In genomic region chr14:20632831-20633771, GRCh38 we compare ENCODE assay signal across 8 cellular contexts. TPM values are rescaled to one million over a fixed set of nuclear protein-coding genes. Genes with fewer than 3 reads are reported as not detected.
DNase-seq lines count a peak whose midpoint lies in the region; ATAC-seq lines count a peak whose summit lies in the region.

No MANE protein-coding gene starts in this region.

- no peak overlapping the region for H2AK5ac ChIP-seq in mesendoderm (ENCODE audit: low read length)

- H3K4me3 Mint-ChIP-seq in stimulated activated memory B cell treated with anti-CD40 and anti-IgM and Interleukin-4, amounts not matched to agents 10 μg/mL and 1 μg/mL and 100 μg/mL, for 72 hours = peak overlapping the region; percentile 67

- H3K4me1 Mint-ChIP-seq in stimulated activated memory B cell treated with anti-CD40 and anti-IgM and Interleukin-4, amounts not matched to agents 10 μg/mL and 1 μg/mL and 100 μg/mL, for 72 hours = peaks cover 36% of the 10 kb centered on the region

- peak overlapping the region; percentile 37 for H3K4ac ChIP-seq in mesendoderm (ENCODE audit: low read depth, low read length)

- H2BK5ac ChIP-seq in mesendoderm (ENCODE audit: low read length) = no peak overlapping the region

- H3K4me1 ChIP-seq in mesendoderm (ENCODE audit: control insufficient read depth, low read depth, low read length) = peaks cover 2% of the 10 kb centered on the region

- no peak overlapping the region for H4K8ac ChIP-seq in mesendoderm (ENCODE audit: low read depth, low read length)

- DNase-seq in NCI-H2227 treated with DMSO at 0.1 percent for 48 hours (lab: John Stamatoyannopoulos, UW) (peak; percentile 36), mesendoderm (peak; percentile 99), NCI-H128 (lab: John Stamatoyannopoulos, UW; ENCODE audit: unreplicated experiment) (no peak)
- peak; percentile 52 to 54 for DNase-seq in activated CD4-positive, alpha-beta T cell treated with anti-CD3 and anti-CD28 coated beads for 24 hours (ENCODE audit: low read depth in 2 of 2)
- peak; percentile 37 for DNase-seq in effector CD8-positive, alpha-beta T cell (lab: John Stamatoyannopoulos, UW)

- H3K27me3 ChIP-seq in mesendoderm (ENCODE audit: insufficient read depth, low read length, poor library complexity) = no peaks in the 10 kb centered on the region

- peaks cover 53% of the 10 kb centered on the region for H3K27me3 Mint-ChIP-seq in stimulated activated memory B cell treated with anti-CD40 and anti-IgM and Interleukin-4, amounts not matched to agents 10 μg/mL and 1 μg/mL and 100 μg/mL, for 72 hours

- no peaks in the 10 kb centered on the region for H3K36me3 ChIP-seq in mesendoderm (ENCODE audit: control insufficient read depth, insufficient read depth, low read length)

- H3K79me2 ChIP-seq in mesendoderm (ENCODE audit: control insufficient read depth, insufficient read depth, low read length) = no peaks in the 10 kb centered on the region

- H3K9me3 Mint-ChIP-seq in stimulated activated memory B cell treated with anti-CD40 and anti-IgM and Interleukin-4, amounts not matched to agents 10 μg/mL and 1 μg/mL and 100 μg/mL, for 72 hours = no peaks in the 10 kb centered on the region

- H4K5ac ChIP-seq in mesendoderm (ENCODE audit: low read length) = no peak overlapping the region

- ATAC-seq in GM18502 (IDR thresholded peaks at IDR 0.05; ENCODE audit: poor library complexity, unreplicated experiment) (peak; percentile 71), HG02938 (IDR thresholded peaks at IDR 0.05; ENCODE audit: unreplicated experiment) (peak; percentile 71)
- peak; percentile 73 for ATAC-seq in stimulated activated memory B cell treated with anti-CD40 and anti-IgM and Interleukin-4, amounts not matched to agents 10 μg/mL and 1 μg/mL and 100 μg/mL, for 72 hours

- no CpG with 5 or more reads among the region's 46 CpGs for WGBS in mesendoderm (ENCODE audit: extremely low coverage, insufficient coverage, low lambda C conversion rate)

- H3K79me1 ChIP-seq in mesendoderm (ENCODE audit: low read length) = no peaks in the 10 kb centered on the region

- H3K18ac ChIP-seq in mesendoderm (ENCODE audit: low read length) = peak overlapping the region; percentile 13

- H3K36me3 Mint-ChIP-seq in stimulated activated memory B cell treated with anti-CD40 and anti-IgM and Interleukin-4, amounts not matched to agents 10 μg/mL and 1 μg/mL and 100 μg/mL, for 72 hours = no peaks in the 10 kb centered on the region

- no peak overlapping the region for H2BK15ac ChIP-seq in mesendoderm (replicated peaks; ENCODE audit: low read depth)

- H3K27ac Mint-ChIP-seq in stimulated activated memory B cell treated with anti-CD40 and anti-IgM and Interleukin-4, amounts not matched to agents 10 μg/mL and 1 μg/mL and 100 μg/mL, for 72 hours = peak overlapping the region; percentile 69

- H3K4me3 ChIP-seq in mesendoderm (ENCODE audit: low read length) = peak overlapping the region; percentile 59

- H3K4me2 ChIP-seq in mesendoderm (ENCODE audit: low read length) = peak overlapping the region; percentile 47

- peak overlapping the region; percentile 82 for H3K56ac ChIP-seq in mesendoderm (ENCODE audit: low read length)

- no peak overlapping the region for H2BK120ac ChIP-seq in mesendoderm (ENCODE audit: low read depth, low read length)

- no peak overlapping the region for H3K23ac ChIP-seq in mesendoderm (ENCODE audit: low read length)

- H3K9ac ChIP-seq in mesendoderm (ENCODE audit: low read length) = peak overlapping the region; percentile 70

- no peak overlapping the region for H3K27ac ChIP-seq in mesendoderm (ENCODE audit: low read depth, low read length)

RNA-seq across cellular contexts. Expression of gene OR6S1, which starts 8.4 kb away (rescaled TPM):
- not detected for polyA plus RNA-seq in mesendoderm (2013, experiment 1 of 2)
- not detected for polyA plus RNA-seq in mesendoderm (2013, experiment 2 of 2)

RNA-seq across cellular contexts. Expression of gene RNASE12, which starts 41.9 kb away (rescaled TPM):
- polyA plus RNA-seq in mesendoderm (2013, experiment 1 of 2) = not detected
- not detected for polyA plus RNA-seq in mesendoderm (2013, experiment 2 of 2)

RNA-seq across cellular contexts. Expression of gene RNASE11, which starts 45.3 kb away (rescaled TPM):
- not detected for polyA plus RNA-seq in mesendoderm (2013, experiment 1 of 2)
- not detected for polyA plus RNA-seq in mesendoderm (2013, experiment 2 of 2)

RNA-seq across cellular contexts. Expression of gene RNASE4, which starts 51.3 kb away (rescaled TPM):
- polyA plus RNA-seq in mesendoderm (2013, experiment 1 of 2) = 1.5 TPM
- polyA plus RNA-seq in mesendoderm (2013, experiment 2 of 2) = 1.1 TPM

RNA-seq across cellular contexts. Expression of gene ANG, which starts 55.5 kb away (rescaled TPM):
- 3.2 TPM for polyA plus RNA-seq in mesendoderm (2013, experiment 1 of 2)
- 3.0 TPM for polyA plus RNA-seq in mesendoderm (2013, experiment 2 of 2)
